ENCODE assay signal across 16 cellular contexts in the genomic region with DNA sequence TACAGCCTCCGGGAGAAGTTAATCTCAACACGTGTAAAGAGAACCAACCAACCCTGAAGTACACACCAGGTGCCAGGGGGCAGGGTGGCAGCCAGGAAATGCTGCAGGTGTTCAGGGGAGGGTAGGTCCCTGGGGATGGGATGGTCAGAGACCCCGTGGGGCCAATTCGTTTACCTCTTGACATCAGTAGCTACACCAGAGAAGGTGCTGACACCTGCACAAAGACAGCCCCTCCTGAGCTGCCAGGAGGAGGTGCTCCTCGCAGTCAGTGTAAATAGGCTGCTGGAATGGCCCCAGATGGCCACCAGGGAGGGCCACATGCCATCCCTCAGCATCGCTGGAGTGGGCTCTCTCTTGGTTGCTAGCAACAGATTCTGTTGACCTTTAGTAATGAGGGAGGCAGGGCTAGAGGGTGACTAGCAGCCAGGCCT. TPM values are rescaled to one million over a fixed set of nuclear protein-coding genes. Genes with fewer than 3 reads are reported as not detected.
DNase-seq lines count a peak whose midpoint lies in the region; FAIRE-seq and TF ChIP-seq lines count a peak whose summit lies in the region.
"Had no signal": no experiment of that assay in that cellular context is flagged by ENCODE, and none has a peak within 500 bp of the region (broad histone marks: within the 10 kb centered on the region; RNA-seq: fewer than 3 reads in every experiment).

No MANE protein-coding gene starts in this region.

- no peak overlapping the region for H3K4me3 Mint-ChIP-seq in chondrocyte (ENCODE audit: unreplicated experiment)
- H3K4me3 Mint-ChIP-seq: activated naive CD4-positive, alpha-beta T cell treated with anti-CD3 and anti-CD28 coated beads, Interleukin-2, amount 50 U/mL, for 24 hours; T-cell had no signal

- peak overlapping the region; percentile 41 for H3K27ac Mint-ChIP-seq in chondrocyte (ENCODE audit: unreplicated experiment)
- H3K27ac Mint-ChIP-seq: activated naive CD4-positive, alpha-beta T cell treated with anti-CD3 and anti-CD28 coated beads, Interleukin-2, amount 50 U/mL, for 24 hours had no signal

- peak; percentile 17 for TF ChIP-seq CTCF in chondrocyte (IDR thresholded peaks at IDR 0.05)

- no peak for FAIRE-seq in H54 (lab: Jason Lieb, UNC)

- no peaks in the 10 kb centered on the region for H3K9me3 Mint-ChIP-seq in chondrocyte (ENCODE audit: low read depth)
- H3K9me3 Mint-ChIP-seq: activated naive CD4-positive, alpha-beta T cell treated with anti-CD3 and anti-CD28 coated beads, Interleukin-2, amount 50 U/mL, for 24 hours; T-cell had no signal

- intact Hi-C loops in posterior vena cava (cut with DNase I) = no loop called here

- DNase-seq in NCI-H1417 (lab: John Stamatoyannopoulos, UW) (peak; percentile 40 to 86 (median 68)), NCI-H1417 treated with DMSO at 0.1 percent for 48 hours (lab: John Stamatoyannopoulos, UW) (no peak), NCI-H345 (lab: John Stamatoyannopoulos, UW) (peak; percentile 56), chondrocyte (ENCODE audit: low spot score) (no peak), posterior vena cava (ENCODE audit: low spot score) (peak; percentile 37), ureter (ENCODE audit: low spot score) (no peak), H54 (ENCODE audit: insufficient read length, low spot score) (no peak), NCI-H226 (no peak)
- DNase-seq: 8988T; activated CD4-positive, alpha-beta T cell treated with anti-CD3 and anti-CD28 coated beads, Interleukin-2, amount 50 U/mL, for 48 hours; gastrocnemius medialis; IMR-90; NCI-H748 treated with DMSO at 0.1 percent for 48 hours; stimulated activated CD4-positive, alpha-beta T cell treated with anti-CD3 and anti-CD28 coated beads, Interleukin-4, amount 100 ng/mL, for 4 hours had no signal

- no peak for TF ChIP-seq POLR2A in H54 (IDR thresholded peaks at IDR 0.05; ENCODE audit: low read depth, low read length)

- H3K27me3 Mint-ChIP-seq in chondrocyte (ENCODE audit: low read depth) = no peaks in the 10 kb centered on the region
- H3K27me3 Mint-ChIP-seq: activated naive CD4-positive, alpha-beta T cell treated with anti-CD3 and anti-CD28 coated beads, Interleukin-2, amount 50 U/mL, for 24 hours had no signal

- H3K36me3 Mint-ChIP-seq in chondrocyte (ENCODE audit: low read depth) = peaks cover 3% of the 10 kb centered on the region
- H3K36me3 Mint-ChIP-seq: activated naive CD4-positive, alpha-beta T cell treated with anti-CD3 and anti-CD28 coated beads, Interleukin-2, amount 50 U/mL, for 24 hours; T-cell had no signal

- peaks cover 74% of the 10 kb centered on the region for H3K4me1 Mint-ChIP-seq in chondrocyte (ENCODE audit: low read depth)
- H3K4me1 Mint-ChIP-seq: activated naive CD4-positive, alpha-beta T cell treated with anti-CD3 and anti-CD28 coated beads, Interleukin-2, amount 50 U/mL, for 24 hours had no signal

RNA-seq across cellular contexts. Expression of gene CORO2B, which starts 52.8 kb away (rescaled TPM):
- total RNA-seq in chondrocyte (79.4 to 123 TPM (median 82.5 TPM) in 3 replicates), posterior vena cava (10 to 100 TPM in 1 of 2 donors, 1 to 10 TPM in 1; 7.2 to 11.7 TPM), ureter (5.4 TPM)

Comparison
In these comparisons a context has a peak if more than half of its experiments do, and no peak if none do; other contexts are left out.
1. DNase-seq: peak in NCI-H1417 (3 of 3), NCI-H345 (single experiment) and posterior vena cava (single experiment); none in NCI-H1417 treated with DMSO at 0.1 percent for 48 hours (single experiment), chondrocyte (single experiment), ureter (single experiment), H54 (single experiment) and NCI-H226 (single experiment).